Comparison of ENCODE assay signal across 9 cellular contexts in genomic region chr12:48924617-48925217, GRCh38. TPM values are rescaled to one million over a fixed set of nuclear protein-coding genes. Genes with fewer than 3 reads are reported as not detected.
DNase-seq lines count a peak whose midpoint lies in the region; ATAC-seq, FAIRE-seq and TF ChIP-seq lines count a peak whose summit lies in the region.
"Had no signal": no experiment of that assay in that cellular context is flagged by ENCODE, and none has a peak within 500 bp of the region (broad histone marks: within the 10 kb centered on the region; RNA-seq: fewer than 3 reads in every experiment).

No MANE protein-coding gene starts in this region.

- H3K4me3 ChIP-seq in CD8-positive, alpha-beta T cell (ENCODE audit: low read depth, low read length), result peak overlapping the region; percentile 96
- peak overlapping the region; percentile 58 for H3K4me3 ChIP-seq in bronchial epithelial cell (ENCODE audit: low read depth, low read length)
- H3K4me3 ChIP-seq in liver (ENCODE audit: low read depth in 1 of 3, low read length in 3 of 3), result peak overlapping the region; percentile 82 to 94 (median 86)

- peak overlapping the region; percentile 68 to 72 for H3K9ac ChIP-seq in liver (ENCODE audit: low read depth in 1 of 2, low read length in 2 of 2)

- ATAC-seq in CD8-positive, alpha-beta T cell, result peak; percentile 69
- peak; percentile 89 for ATAC-seq in GM19395 (IDR thresholded peaks at IDR 0.05; ENCODE audit: unreplicated experiment)
- ATAC-seq in HG03571 (IDR thresholded peaks at IDR 0.05; ENCODE audit: unreplicated experiment), result peak; percentile 82

- H3K4me3 Mint-ChIP-seq in CD8-positive, alpha-beta T cell, result peak overlapping the region; percentile 97

- H3K4me1 ChIP-seq in CD8-positive, alpha-beta T cell (ENCODE audit: insufficient read depth, low read length), result peaks cover 25% of the 10 kb centered on the region
- peaks cover 0 to 10% (median 9%) of the 10 kb centered on the region in 4 donors for H3K4me1 ChIP-seq in liver (ENCODE audit: control insufficient read depth in 4 of 4, insufficient read depth in 4 of 4, low read length in 3 of 4)

- intact Hi-C loops in CD8-positive, alpha-beta T cell (cut with DNase I, micrococcal nuclease), result loop anchor here (1.0 to 2.0 kb wide), 9 partner anchors 12 to 94 kb away; partner anchors contain the start of genes ARF3 (in 2 of the 2), DDX23 (in 2 of the 2), WNT1 (in 2 of the 2) and PRKAG1 (in 1 of the 2)

- FAIRE-seq in bronchial epithelial cell (lab: Jason Lieb, UNC), result no peak

- TF ChIP-seq CTCF in CD8-positive, alpha-beta T cell (IDR thresholded peaks at IDR 0.05), result peak; percentile 78
- TF ChIP-seq CTCF in bronchial epithelial cell (IDR thresholded peaks at IDR 0.05; ENCODE audit: insufficient read depth, low read length, severe bottlenecking) (peak; percentile 70), liver (IDR thresholded peaks at IDR 0.05; ENCODE audit: low read depth, low read length, missing input control) (peak; percentile 24)

- peaks cover 50% of the 10 kb centered on the region for H3K36me3 Mint-ChIP-seq in CD8-positive, alpha-beta T cell

- peak overlapping the region; percentile 94 for H3K27ac ChIP-seq in CD8-positive, alpha-beta T cell (ENCODE audit: low read depth, low read length)
- peak overlapping the region; percentile 42 to 87 for H3K27ac ChIP-seq in liver (ENCODE audit: low read depth in 1 of 2, low read length in 2 of 2)

- CTCF ChIA-PET in CD8-positive, alpha-beta T cell (lab: Charles Lee), result interaction anchor here (0.7 to 11.9 kb wide), 25 partner anchors 9 to 105 kb away, joined by 3 to 172 read pairs (median 5); partner anchors contain the start of genes ARF3, DDX23 and WNT1

- no peaks in the 10 kb centered on the region for H3K27me3 ChIP-seq in CD8-positive, alpha-beta T cell (ENCODE audit: insufficient read depth, low read length)
- H3K27me3 ChIP-seq in bronchial epithelial cell (ENCODE audit: control insufficient read depth, insufficient read depth, low read length) (no peaks in the 10 kb centered on the region), liver (ENCODE audit: control insufficient read depth in 4 of 4, insufficient read depth in 4 of 4, low read length in 3 of 4) (no peaks in the 10 kb centered on the region)

- DNase-seq in CD8-positive, alpha-beta T cell, result peak; percentile 65 to 88 (median 80)
- peak; percentile 59 for DNase-seq in T-helper 22 cell (ENCODE audit: low read depth)
- DNase-seq in bronchial epithelial cell (ENCODE audit: low read depth), result peak; percentile 54
- peak; percentile 74 for DNase-seq in stimulated activated CD8-positive, alpha-beta memory T cell treated with anti-CD3 and anti-CD28 coated beads, Interleukin-12 subunit alpha, Interleukin-12 subunit beta, amount 100 ng/mL, for 4 hours (ENCODE audit: low read depth)
- DNase-seq in mesenteric fat pad (ENCODE audit: low spot score), result no peak

- peak overlapping the region; percentile 97 for H3K27ac Mint-ChIP-seq in CD8-positive, alpha-beta T cell

- no peaks in the 10 kb centered on the region for H3K36me3 ChIP-seq in CD8-positive, alpha-beta T cell (ENCODE audit: insufficient read depth, low read length)
- peaks cover 7% of the 10 kb centered on the region for H3K36me3 ChIP-seq in bronchial epithelial cell (ENCODE audit: control insufficient read depth, insufficient read depth, low read length)
- H3K36me3 ChIP-seq in liver (ENCODE audit: control insufficient read depth in 4 of 4, insufficient read depth in 3 of 4, low read depth in 1 of 4, low read length in 3 of 4), result peaks cover 0 to 9% (median 0%) of the 10 kb centered on the region in 4 donors

- H3K9me3 ChIP-seq in CD8-positive, alpha-beta T cell (ENCODE audit: low read length), result no peaks in the 10 kb centered on the region
- H3K9me3 ChIP-seq in liver (ENCODE audit: control insufficient read depth in 4 of 4, low read length in 3 of 4), result no peaks in the 10 kb centered on the region

- POLR2A ChIA-PET in CD8-positive, alpha-beta T cell (lab: Charles Lee), result interaction anchor here (0.6 to 4.2 kb wide), 13 partner anchors 11 to 398 kb away, joined by 3 to 32 read pairs (median 5); partner anchors contain the start of genes ARF3, DDX23, TROAP and WNT1

- no peaks in the 10 kb centered on the region for H3K9me3 Mint-ChIP-seq in CD8-positive, alpha-beta T cell

- H3K4me1 Mint-ChIP-seq in CD8-positive, alpha-beta T cell (ENCODE audit: low read depth), result peaks cover 46% of the 10 kb centered on the region

- peak; percentile 43 to 68 for TF ChIP-seq RAD21 in liver (IDR thresholded peaks at IDR 0.05)

- H3K27me3 Mint-ChIP-seq in CD8-positive, alpha-beta T cell (ENCODE audit: low read depth), result no peaks in the 10 kb centered on the region

- 3% methylated on average over 39 of the region's 39 CpGs for WGBS in liver

TF ChIP-seq in liver, 16 proteins besides CTCF, POLR2A, EP300 and RAD21:
- TF ChIP-seq, protein P1, sequence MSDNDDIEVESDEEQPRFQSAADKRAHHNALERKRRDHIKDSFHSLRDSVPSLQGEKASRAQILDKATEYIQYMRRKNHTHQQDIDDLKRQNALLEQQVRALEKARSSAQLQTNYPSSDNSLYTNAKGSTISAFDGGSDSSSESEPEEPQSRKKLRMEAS (IDR thresholded peaks at IDR 0.05), result peak; percentile 19
- no peak for TF ChIP-seq HNF4A (conservative IDR thresholded peaks at IDR 0.05)

RNA-seq across cellular contexts. Expression of gene FKBP11, which starts 0.6 kb away (rescaled TPM):
- 100 to 1,000 TPM; 114 to 116 TPM for total RNA-seq in CD8-positive, alpha-beta T cell
- total RNA-seq in bronchial epithelial cell (7.9 and 12.4 TPM in 2 replicates), liver (10 to 100 TPM; 28.6 to 37.3 TPM), mesenteric fat pad (34.2 TPM)
- 100 to 1,000 TPM in 1 of 2 donors, 10 to 100 TPM in 1; 92.5 to 162 TPM for polyA plus RNA-seq in liver

RNA-seq across cellular contexts. Expression of gene ARF3, which starts 32.6 kb away (rescaled TPM):
- 10 to 100 TPM; 34.7 to 36.4 TPM for total RNA-seq in CD8-positive, alpha-beta T cell
- 30.0 and 38.7 TPM in 2 replicates for total RNA-seq in bronchial epithelial cell
- total RNA-seq in liver, result 10 to 100 TPM; 17.1 to 21.6 TPM
- polyA plus RNA-seq in liver, result 10 to 100 TPM; 14.1 to 29.5 TPM
- 149 TPM for total RNA-seq in mesenteric fat pad

RNA-seq across cellular contexts. Expression of gene WNT10B, which starts 46.8 kb away (rescaled TPM):
- 10 to 100 TPM; 11.2 to 13.1 TPM for total RNA-seq in CD8-positive, alpha-beta T cell
- not detected in 2 replicates for total RNA-seq in bronchial epithelial cell
- total RNA-seq in liver, result under 1 TPM in 1 of 2 donors, not detected in 1; 0.08 TPM
- polyA plus RNA-seq in liver, result under 1 TPM in 1 of 2 donors, not detected in 1; 0.05 TPM
- 0.48 TPM for total RNA-seq in mesenteric fat pad

RNA-seq across cellular contexts. Expression of gene WNT1, which starts 53.4 kb away (rescaled TPM):
- 1 to 10 TPM; 5.6 to 5.9 TPM for total RNA-seq in CD8-positive, alpha-beta T cell
- total RNA-seq in bronchial epithelial cell, result not detected in 2 replicates
- not detected for total RNA-seq in liver
- polyA plus RNA-seq in liver, result not detected
- not detected for total RNA-seq in mesenteric fat pad
- total RNA-seq: T-helper 1 cell treated with Interleukin-12 subunit alpha and Interleukin-12 subunit beta and Interleukin-4 antibody, amounts not matched to agents 30 ng/mL and 1 ng/mL, for 36 hours had no signal

RNA-seq across cellular contexts. Expression of gene RND1, which starts 59.0 kb away (rescaled TPM):
- total RNA-seq in CD8-positive, alpha-beta T cell, result 10 to 100 TPM; 11.9 to 12.9 TPM
- 2.9 and 4.5 TPM in 2 replicates for total RNA-seq in bronchial epithelial cell
- total RNA-seq in liver, result 1 to 10 TPM; 7.7 to 8.5 TPM
- 10 to 100 TPM in 1 of 2 donors, 1 to 10 TPM in 1; 8.5 to 16.5 TPM for polyA plus RNA-seq in liver
- 4.7 TPM for total RNA-seq in mesenteric fat pad

Comparison
In these comparisons a context has a peak if more than half of its experiments do, and no peak if none do; other contexts are left out.
1. CTCF ChIP-seq: peak in every context shown above with its lines; median percentile 78 in CD8-positive, alpha-beta T cell; 70 in bronchial epithelial cell; 24 in liver.